18 cellular contexts compared by ENCODE assay signal in genomic region chr4:39259571-39260330, GRCh38.
DNase-seq lines count a peak whose midpoint lies in the region; ATAC-seq, FAIRE-seq and TF ChIP-seq lines count a peak whose summit lies in the region.
"Had no signal": no experiment of that assay in that cellular context is flagged by ENCODE, and none has a peak within 500 bp of the region (broad histone marks: within the 10 kb centered on the region; RNA-seq: fewer than 3 reads in every experiment).

No MANE protein-coding gene starts in this region.

- FAIRE-seq in astrocyte (lab: Jason Lieb, UNC): no peak
- FAIRE-seq: colon had no signal

- peaks cover 8% of the 10 kb centered on the region for H3K36me3 Mint-ChIP-seq in astrocyte (ENCODE audit: low read depth, unreplicated experiment)

- H3K27me3 Mint-ChIP-seq in astrocyte (ENCODE audit: low read depth, unreplicated experiment): no peaks in the 10 kb centered on the region

- peak overlapping the region; percentile 16 for H3K27ac ChIP-seq in astrocyte (ENCODE audit: low read depth, low read length)
- H3K27ac ChIP-seq: lower lobe of right lung, prostate gland had no signal

- peaks cover 25% of the 10 kb centered on the region for H3K4me1 Mint-ChIP-seq in astrocyte (ENCODE audit: low read depth, unreplicated experiment)

- H3K36me3 ChIP-seq in astrocyte (ENCODE audit: insufficient read depth, low read length) (no peaks in the 10 kb centered on the region), skeletal muscle satellite cell (ENCODE audit: insufficient read depth, low read length) (no peaks in the 10 kb centered on the region)
- H3K36me3 ChIP-seq: prostate gland had no signal

- H3K9ac ChIP-seq in astrocyte (ENCODE audit: low read length) (no peak overlapping the region), skeletal muscle satellite cell (ENCODE audit: low read depth, low read length) (peak overlapping the region; percentile 36)

- H3K4me3 ChIP-seq in astrocyte (ENCODE audit: insufficient read depth, low read depth, low read length): no peak overlapping the region
- no peak overlapping the region for H3K4me3 ChIP-seq in skeletal muscle satellite cell (ENCODE audit: low read length)
- H3K4me3 ChIP-seq: lower lobe of right lung, prostate gland had no signal

- H3K79me2 ChIP-seq in astrocyte (ENCODE audit: insufficient read depth, low read length): no peaks in the 10 kb centered on the region

- H3K4me1 ChIP-seq in astrocyte (ENCODE audit: insufficient read depth, low read length): peaks cover 20% of the 10 kb centered on the region
- peaks cover 32% of the 10 kb centered on the region for H3K4me1 ChIP-seq in skeletal muscle satellite cell (ENCODE audit: control insufficient read depth, insufficient read depth, low read length)
- H3K4me1 ChIP-seq: lower lobe of right lung, prostate gland had no signal

- H4K20me1 ChIP-seq in astrocyte (ENCODE audit: insufficient read depth, low read length): no peaks in the 10 kb centered on the region

- H3K27me3 ChIP-seq in astrocyte (ENCODE audit: insufficient read depth, low read length): no peaks in the 10 kb centered on the region
- H3K27me3 ChIP-seq in skeletal muscle satellite cell (ENCODE audit: control insufficient read depth, insufficient read depth, low read length): no peaks in the 10 kb centered on the region

- DNase-seq in GM04504 (ENCODE audit: low read depth) (peak; percentile 5), astrocyte (ENCODE audit: low read depth) (peak; percentile 81), foreskin melanocyte (peak; percentile 18), amygdala (lab: John Stamatoyannopoulos, UW) (no peak), OCI-M1 (lab: John Stamatoyannopoulos, UW) (no peak)
- DNase-seq: activated CD4-positive, CD25-positive, alpha-beta regulatory T cell; activated effector memory CD4-positive, alpha-beta T cell treated with Interleukin-2 at 50 U/mL for 16 hours; amniotic stem cell; C1 segment of cervical spinal cord; lower lobe of right lung; NCI-H1694 treated with DMSO at 0.1 percent for 48 hours; NCI-H446; SHP77 treated with DMSO at 0.1 percent for 48 hours; T-helper 2 cell had no signal

- no peak overlapping the region for H3K4me3 Mint-ChIP-seq in astrocyte (ENCODE audit: unreplicated experiment)

- no peak for ATAC-seq in HG02938 (IDR thresholded peaks at IDR 0.05; ENCODE audit: unreplicated experiment)

- peak overlapping the region; percentile 28 for H3K4me2 ChIP-seq in astrocyte (ENCODE audit: low read length)
- H3K4me2 ChIP-seq in skeletal muscle satellite cell (ENCODE audit: low read length): peak overlapping the region; percentile 4

- peaks cover 3% of the 10 kb centered on the region for H3K9me3 Mint-ChIP-seq in astrocyte (ENCODE audit: unreplicated experiment)

- H3K9me3 ChIP-seq in astrocyte (ENCODE audit: insufficient read depth, low read depth, low read length): no peaks in the 10 kb centered on the region
- H3K9me3 ChIP-seq in skeletal muscle satellite cell (replicated peaks; ENCODE audit: low read length): no peaks in the 10 kb centered on the region
- H3K9me3 ChIP-seq: lower lobe of right lung, prostate gland had no signal

- no peak overlapping the region for H2AFZ ChIP-seq in astrocyte (ENCODE audit: low read depth, low read length)

- peak overlapping the region; percentile 49 for H3K27ac Mint-ChIP-seq in astrocyte (ENCODE audit: unreplicated experiment)

- no peak for TF ChIP-seq CTCF in astrocyte (IDR thresholded peaks at IDR 0.05; ENCODE audit: insufficient read depth, low read depth, low read length)

Comparison
In these comparisons a context has a peak if more than half of its experiments do, and no peak if none do; other contexts are left out.
1. DNase-seq: peak in GM04504 (single experiment), astrocyte (single experiment) and foreskin melanocyte (single experiment); none in amygdala (0 of 56) and OCI-M1 (single experiment).